In the genomic region with DNA sequence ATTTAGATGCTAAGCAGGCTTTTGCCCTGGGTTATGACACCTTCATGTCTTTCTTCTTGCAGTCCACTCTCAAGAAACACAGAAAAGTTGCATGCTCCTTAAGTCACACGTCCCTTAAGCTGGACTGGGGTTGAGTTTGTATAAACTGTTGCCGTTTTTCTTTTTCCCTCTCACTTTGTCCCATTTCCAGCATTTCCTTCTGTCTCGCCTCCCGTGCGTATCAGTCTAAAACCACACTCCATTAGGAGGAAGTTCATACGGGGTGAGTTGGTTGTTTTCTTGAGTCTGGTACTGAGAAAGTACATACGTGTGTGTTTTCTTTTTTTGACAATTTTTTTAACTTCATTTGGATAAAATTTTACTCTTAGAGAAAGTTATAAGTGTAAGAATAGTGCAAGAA, we compare ENCODE assay signal across 12 cellular contexts. TPM values are rescaled to one million over a fixed set of nuclear protein-coding genes. Genes with fewer than 3 reads are reported as not detected.
DNase-seq lines count a peak whose midpoint lies in the region; ATAC-seq, FAIRE-seq and TF ChIP-seq lines count a peak whose summit lies in the region.
"Had no signal": no experiment of that assay in that cellular context is flagged by ENCODE, and none has a peak within 500 bp of the region (broad histone marks: within the 10 kb centered on the region; RNA-seq: fewer than 3 reads in every experiment).

No MANE protein-coding gene starts in this region.

- H3K27me3 Mint-ChIP-seq in T-cell, result no peaks in the 10 kb centered on the region

- peak overlapping the region; percentile 2 to 81 (median 45); a peak in 19 of 22 replicates for H3K27ac ChIP-seq in BLaER1 treated with 17β-estradiol and CSF1 and Interleukin-3, amounts not matched to agents 10 nM and 100 nM
- peak overlapping the region; percentile 52 for H3K27ac ChIP-seq in trophoblast cell (ENCODE audit: low read depth, low read length)
- no peak overlapping the region for H3K27ac ChIP-seq in kidney (ENCODE audit: low read depth in 2 of 2, low read length in 2 of 2)

- H4K12ac ChIP-seq in trophoblast cell (ENCODE audit: low read depth, low read length), result no peak overlapping the region

- no peak overlapping the region for H2BK120ac ChIP-seq in trophoblast cell (ENCODE audit: insufficient read depth, low read length, poor library complexity)

- CTCF ChIA-PET in T-cell (lab: Charles Lee), result no interaction called here

- peak overlapping the region; percentile 58 to 88 (median 77) for H3K4me2 ChIP-seq in BLaER1 treated with 17β-estradiol and CSF1 and Interleukin-3, amounts not matched to agents 10 nM and 100 nM
- peak overlapping the region; percentile 18 for H3K4me2 ChIP-seq in trophoblast cell (ENCODE audit: low read length)

- no peaks in the 10 kb centered on the region for H3K27me3 ChIP-seq in BLaER1 treated with 17β-estradiol and CSF1 and Interleukin-3, amounts not matched to agents 10 nM and 100 nM
- no peaks in the 10 kb centered on the region for H3K27me3 ChIP-seq in trophoblast cell (ENCODE audit: insufficient read depth, low read length)
- H3K27me3 ChIP-seq: BE2C had no signal

- no peak overlapping the region for H3K4ac ChIP-seq in trophoblast cell (ENCODE audit: low read depth, low read length)

- peak overlapping the region in 5 of 10 experiments; percentile 3 to 38 (median 13); a peak in 5 of 20 replicates for H3K4me3 ChIP-seq in BLaER1 treated with 17β-estradiol and CSF1 and Interleukin-3, amounts not matched to agents 10 nM and 100 nM
- peak overlapping the region; percentile 18 for H3K4me3 ChIP-seq in fibroblast of mammary gland (ENCODE audit: control insufficient read depth, low read depth, low read length)
- H3K4me3 ChIP-seq in trophoblast cell (ENCODE audit: low read depth, low read length), result no peak overlapping the region
- H3K4me3 ChIP-seq in kidney (ENCODE audit: low read length in 2 of 2), result peak overlapping the region in 1 of 2 donors; percentile 14
- H3K4me3 ChIP-seq: lung had no signal

- H4K8ac ChIP-seq in trophoblast cell (ENCODE audit: low read depth, low read length), result no peak overlapping the region

- peak overlapping the region; percentile 0 to 3 for H3K27ac Mint-ChIP-seq in T-cell

- no peak overlapping the region for H2BK12ac ChIP-seq in trophoblast cell (ENCODE audit: low read length)

- peaks cover 35 to 69% (median 53%) of the 10 kb centered on the region in 11 experiments for H3K36me3 ChIP-seq in BLaER1 treated with 17β-estradiol and CSF1 and Interleukin-3, amounts not matched to agents 10 nM and 100 nM
- H3K36me3 ChIP-seq in trophoblast cell (ENCODE audit: control insufficient read depth in 1 of 2, insufficient read depth in 2 of 2, low read length in 2 of 2) (peaks cover 3 to 5% of the 10 kb centered on the region in 2 experiments), kidney (ENCODE audit: control insufficient read depth in 1 of 2, insufficient read depth in 2 of 2, low read length in 2 of 2) (peaks cover 7 to 8% of the 10 kb centered on the region in 2 donors)

- WGBS in trophoblast cell (ENCODE audit: extremely low coverage, insufficient coverage, insufficient read length), result no CpG with 5 or more reads among the region's 7 CpGs

- no peak for FAIRE-seq in kidney (lab: Jason Lieb, UNC)

- H3K4me3 Mint-ChIP-seq in T-cell, result peak overlapping the region in 1 of 3 donors; percentile 7

- H3K23ac ChIP-seq in trophoblast cell (ENCODE audit: low read length), result no peak overlapping the region

- H2BK5ac ChIP-seq in trophoblast cell (ENCODE audit: low read depth, low read length, poor library complexity), result no peak overlapping the region

- H4K20me1 ChIP-seq in BLaER1 treated with 17β-estradiol and CSF1 and Interleukin-3, amounts not matched to agents 10 nM and 100 nM, result no peaks in the 10 kb centered on the region

- H3K79me1 ChIP-seq in trophoblast cell (ENCODE audit: low read length), result peaks cover 5% of the 10 kb centered on the region

- H3K36me3 Mint-ChIP-seq in T-cell, result peaks cover 54% of the 10 kb centered on the region

- H3K9me3 ChIP-seq in BLaER1 treated with 17β-estradiol and CSF1 and Interleukin-3, amounts not matched to agents 10 nM and 100 nM (replicated peaks in 1 of 11), result peaks cover 9 to 16% (median 11%) of the 10 kb centered on the region in 11 experiments
- H3K9me3 ChIP-seq in trophoblast cell (ENCODE audit: insufficient read depth, low read depth, low read length) (no peaks in the 10 kb centered on the region), kidney (ENCODE audit: control insufficient read depth in 1 of 2, low read length in 2 of 2) (peaks cover 0 to 1% of the 10 kb centered on the region in 2 donors)
- H3K9me3 ChIP-seq: BE2C had no signal

- POLR2A ChIA-PET in T-cell (lab: Charles Lee), result no interaction called here

- intact Hi-C loops in kidney (cut with DNase I), result no loop called here

- peak overlapping the region; percentile 3 to 76 (median 42); a peak in 15 of 22 replicates for H3K9ac ChIP-seq in BLaER1 treated with 17β-estradiol and CSF1 and Interleukin-3, amounts not matched to agents 10 nM and 100 nM
- H3K9ac ChIP-seq in trophoblast cell (ENCODE audit: low read length), result no peak overlapping the region
- H3K9ac ChIP-seq in kidney (ENCODE audit: low read length in 2 of 2), result no peak overlapping the region

- no peak overlapping the region for H3K14ac ChIP-seq in trophoblast cell (ENCODE audit: low read length)

- DNase-seq in T-cell, result no peak
- DNase-seq in fibroblast of mammary gland (ENCODE audit: low read depth), result peak; percentile 61
- DNase-seq in trophoblast cell, result peak in 1 of 2 donors; percentile 8
- no peak for DNase-seq in NCI-H345 treated with DMSO at 0.1 percent for 48 hours (lab: John Stamatoyannopoulos, UW; ENCODE audit: unreplicated experiment)
- no peak for DNase-seq in kidney
- DNase-seq: BE2C, SW 1271 had no signal

- H3K4me1 ChIP-seq in BLaER1 treated with 17β-estradiol and CSF1 and Interleukin-3, amounts not matched to agents 10 nM and 100 nM, result peaks cover 25 to 45% (median 38%) of the 10 kb centered on the region in 10 experiments
- H3K4me1 ChIP-seq in trophoblast cell (ENCODE audit: control insufficient read depth in 1 of 2, insufficient read depth in 2 of 2, low read length in 2 of 2) (peaks cover 0 to 7% of the 10 kb centered on the region in 2 experiments), kidney (ENCODE audit: control insufficient read depth in 1 of 2, insufficient read depth in 1 of 2, low read depth in 1 of 2, low read length in 2 of 2) (peaks cover 0 to 8% of the 10 kb centered on the region in 2 donors)
- H3K4me1 ChIP-seq: BE2C had no signal

- no peak overlapping the region for H3K18ac ChIP-seq in trophoblast cell (ENCODE audit: low read length)

- TF ChIP-seq CTCF in fibroblast of mammary gland (conservative IDR thresholded peaks at IDR 0.05; ENCODE audit: control insufficient read depth, insufficient read depth, low read depth, low read length) (no peak), kidney (IDR thresholded peaks at IDR 0.05; ENCODE audit: borderline replicate concordance, extremely low read depth, insufficient read depth) (no peak)

- H4K91ac ChIP-seq in trophoblast cell (ENCODE audit: low read depth, low read length), result no peak overlapping the region

- H2AFZ ChIP-seq in trophoblast cell (ENCODE audit: insufficient read depth, low read length, poor library complexity), result no peak overlapping the region

- H3K79me2 ChIP-seq in trophoblast cell (ENCODE audit: control insufficient read depth, insufficient read depth, low read length, poor library complexity), result no peaks in the 10 kb centered on the region

- ATAC-seq in T-cell (replicated peaks in 1 of 4), result no peak
- ATAC-seq in GM21526 (IDR thresholded peaks at IDR 0.05; ENCODE audit: low FRiP score, unreplicated experiment), result no peak
- no peak for ATAC-seq in HG03565 (IDR thresholded peaks at IDR 0.05; ENCODE audit: unreplicated experiment)
- ATAC-seq: HCT116 had no signal

- peaks cover 28 to 44% (median 35%) of the 10 kb centered on the region in 3 donors for H3K4me1 Mint-ChIP-seq in T-cell

- peaks cover 0 to 4% (median 4%) of the 10 kb centered on the region in 3 donors for H3K9me3 Mint-ChIP-seq in T-cell

- no peak overlapping the region for H2AK5ac ChIP-seq in trophoblast cell (ENCODE audit: low read length)

RNA-seq across cellular contexts. Expression of a gene that starts 13.0 kb away (rescaled TPM):
- total RNA-seq in T-cell (10 to 100 TPM; 13.6 to 24.5 (median 17.3) TPM), kidney (40.2 TPM)
- polyA plus RNA-seq in trophoblast cell (2013), result 28.8 and 32.4 TPM in 2 replicates
- polyA plus RNA-seq in kidney (ENCODE audit: insufficient read depth, low read depth, low replicate concordance), result 95.7 TPM

Comparison
In these comparisons a context has a peak if more than half of its experiments do, and no peak if none do; other contexts are left out.
1. H3K27ac ChIP-seq: peak in BLaER1 treated with 17β-estradiol and CSF1 and Interleukin-3, amounts not matched to agents 10 nM and 100 nM (11 of 11) and trophoblast cell (single experiment); none in kidney (0 of 2).
2. H3K9ac ChIP-seq: peak in BLaER1 treated with 17β-estradiol and CSF1 and Interleukin-3, amounts not matched to agents 10 nM and 100 nM (11 of 11); none in trophoblast cell (single experiment) and kidney (0 of 2).